Comparison of ENCODE assay signal across 8 cellular contexts in the genomic region with DNA sequence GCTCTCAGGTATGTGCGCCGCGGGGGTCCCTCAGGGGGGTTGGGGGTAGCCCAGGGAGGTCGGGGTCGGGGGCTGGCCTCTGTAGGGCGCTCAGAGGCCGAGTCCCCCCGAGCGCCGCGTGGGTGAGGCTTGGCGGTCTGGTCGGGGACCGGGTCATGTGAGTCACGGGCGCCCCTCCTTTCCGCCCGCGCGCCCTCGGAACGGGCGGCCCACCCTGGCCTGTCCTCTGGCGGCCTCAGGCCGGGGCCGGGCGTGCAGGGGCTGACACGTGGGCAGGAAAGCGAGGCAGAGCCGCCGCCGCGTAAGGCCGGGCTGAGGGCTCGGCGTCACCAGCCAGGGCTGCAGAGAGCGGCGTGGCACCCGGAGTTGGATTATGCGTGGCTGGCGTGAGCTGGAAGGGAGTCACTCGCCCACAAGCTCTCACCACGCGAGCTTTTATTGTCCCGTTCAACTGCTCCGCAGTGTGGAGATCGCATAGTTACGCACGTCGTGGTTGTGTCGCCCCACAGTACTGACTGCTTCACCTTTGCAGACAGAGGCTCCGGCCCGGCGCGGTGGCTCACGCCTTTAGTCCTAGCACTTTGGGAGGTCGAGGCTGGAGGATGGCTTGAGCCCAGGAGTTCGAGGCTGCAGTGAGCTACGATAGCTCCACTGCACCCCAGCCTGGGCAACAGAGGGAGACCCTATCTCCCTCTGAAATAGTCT. TPM values are rescaled to one million over a fixed set of nuclear protein-coding genes. Genes with fewer than 3 reads are reported as not detected.
DNase-seq lines count a peak whose midpoint lies in the region; ATAC-seq and TF ChIP-seq lines count a peak whose summit lies in the region.

No MANE protein-coding gene starts in this region.

- DNase-seq in NCI-H1436 (lab: John Stamatoyannopoulos, UW) (peak; percentile 36), NCI-H1436 treated with DMSO at 0.1 percent for 48 hours (lab: John Stamatoyannopoulos, UW) (no peak), NCI-H2171 treated with DMSO at 0.1 percent for 48 hours (lab: John Stamatoyannopoulos, UW) (peak; percentile 45), dedifferentiated amniotic fluid mesenchymal stem cell (ENCODE audit: extremely low spot score) (peak; percentile 86)
- peak; percentile 80 for DNase-seq in activated CD4-positive, alpha-beta T cell treated with anti-CD3 and anti-CD28 coated beads, Interleukin-2, amount 10 ng/mL, durations not matched to agents 7 days and 5 days
- DNase-seq in stimulated activated CD4-positive, alpha-beta T cell treated with anti-CD3 and anti-CD28 coated beads, Interleukin-4, amount 100 ng/mL, for 4 hours, result peak; percentile 67 to 75

- no peaks in the 10 kb centered on the region for H3K27me3 Mint-ChIP-seq in activated CD4-positive, alpha-beta T cell treated with anti-CD3 and anti-CD28 coated beads, Interleukin-2, amount 10 ng/mL, durations not matched to agents 7 days and 5 days

- peak; percentile 52 for ATAC-seq in HG02763 (IDR thresholded peaks at IDR 0.05; ENCODE audit: unreplicated experiment)

- under 1% methylated on average over 59 of the region's 59 CpGs for WGBS in liver

- peak overlapping the region; percentile 82 to 94 for H3K27ac ChIP-seq in liver (ENCODE audit: low read depth in 1 of 2, low read length in 2 of 2)

- H3K36me3 Mint-ChIP-seq in activated CD4-positive, alpha-beta T cell treated with anti-CD3 and anti-CD28 coated beads, Interleukin-2, amount 10 ng/mL, durations not matched to agents 7 days and 5 days (ENCODE audit: low read depth), result peaks cover 33% of the 10 kb centered on the region

- TF ChIP-seq RAD21 in liver (IDR thresholded peaks at IDR 0.05), result peak in 1 of 2 donors; percentile 33

- H3K27me3 ChIP-seq in liver (ENCODE audit: control insufficient read depth in 4 of 4, insufficient read depth in 4 of 4, low read length in 3 of 4), result no peaks in the 10 kb centered on the region

- H3K4me1 ChIP-seq in liver (ENCODE audit: control insufficient read depth in 4 of 4, insufficient read depth in 4 of 4, low read length in 3 of 4), result peaks cover 4 to 23% (median 8%) of the 10 kb centered on the region in 4 donors

- peaks cover 49% of the 10 kb centered on the region for H3K4me1 Mint-ChIP-seq in activated CD4-positive, alpha-beta T cell treated with anti-CD3 and anti-CD28 coated beads, Interleukin-2, amount 10 ng/mL, durations not matched to agents 7 days and 5 days

- H3K9ac ChIP-seq in liver (ENCODE audit: low read depth in 1 of 2, low read length in 2 of 2), result peak overlapping the region; percentile 45 to 91

- TF ChIP-seq CTCF in liver (IDR thresholded peaks at IDR 0.05; ENCODE audit: low read depth, low read length, missing input control), result no peak

- POLR2A ChIA-PET in activated CD4-positive, alpha-beta T cell treated with anti-CD3 and anti-CD28 coated beads, Interleukin-2, amount 10 ng/mL, durations not matched to agents 7 days and 5 days (lab: Charles Lee), result no interaction called here

- peak overlapping the region; percentile 86 to 95 (median 86) for H3K4me3 ChIP-seq in liver (ENCODE audit: low read depth in 1 of 3, low read length in 3 of 3)

- H3K4me3 Mint-ChIP-seq in activated CD4-positive, alpha-beta T cell treated with anti-CD3 and anti-CD28 coated beads, Interleukin-2, amount 10 ng/mL, durations not matched to agents 7 days and 5 days, result peak overlapping the region; percentile 86

- peaks cover 0 to 4% (median 3%) of the 10 kb centered on the region in 4 donors for H3K36me3 ChIP-seq in liver (ENCODE audit: control insufficient read depth in 4 of 4, insufficient read depth in 3 of 4, low read depth in 1 of 4, low read length in 3 of 4)

- no peaks in the 10 kb centered on the region for H3K9me3 ChIP-seq in liver (ENCODE audit: control insufficient read depth in 4 of 4, low read length in 3 of 4)

- CTCF ChIA-PET in activated CD4-positive, alpha-beta T cell treated with anti-CD3 and anti-CD28 coated beads, Interleukin-2, amount 10 ng/mL, durations not matched to agents 7 days and 5 days (lab: Charles Lee), result interaction anchor here (0.9 to 1.1 kb wide), 3 partner anchors 15 to 85 kb away, joined by 3 read pairs; no protein-coding TSS in a partner anchor

- H3K27ac Mint-ChIP-seq in activated CD4-positive, alpha-beta T cell treated with anti-CD3 and anti-CD28 coated beads, Interleukin-2, amount 10 ng/mL, durations not matched to agents 7 days and 5 days, result peak overlapping the region; percentile 92

- H3K9me3 Mint-ChIP-seq in activated CD4-positive, alpha-beta T cell treated with anti-CD3 and anti-CD28 coated beads, Interleukin-2, amount 10 ng/mL, durations not matched to agents 7 days and 5 days, result no peaks in the 10 kb centered on the region

TF ChIP-seq in liver, 16 proteins besides CTCF, POLR2A, EP300 and RAD21:
- peak; percentile 38 for TF ChIP-seq YY1 (IDR thresholded peaks at IDR 0.05)
- TF ChIP-seq, protein P1, sequence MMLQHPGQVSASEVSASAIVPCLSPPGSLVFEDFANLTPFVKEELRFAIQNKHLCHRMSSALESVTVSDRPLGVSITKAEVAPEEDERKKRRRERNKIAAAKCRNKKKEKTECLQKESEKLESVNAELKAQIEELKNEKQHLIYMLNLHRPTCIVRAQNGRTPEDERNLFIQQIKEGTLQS (IDR thresholded peaks at IDR 0.05), result no peak
- peak; percentile 34 for TF ChIP-seq TAF1 (conservative IDR thresholded peaks at IDR 0.05)
TF ChIP-seq in liver: peak in this region for 2.

RNA-seq across cellular contexts. Expression of a gene that starts 0.4 kb away (rescaled TPM):
- 10 to 100 TPM; 34.8 to 38.9 TPM for total RNA-seq in activated CD4-positive, alpha-beta T cell treated with anti-CD3 and anti-CD28 coated beads, Interleukin-2, amount 10 ng/mL, durations not matched to agents 7 days and 5 days
- total RNA-seq in liver, result 10 to 100 TPM; 11.7 to 39.5 TPM
- 10 to 100 TPM; 17.4 to 32.3 TPM for polyA plus RNA-seq in liver

RNA-seq across cellular contexts. Expression of a gene that starts 0.8 kb away (rescaled TPM):
- 100 to 1,000 TPM in 1 of 2 experiments, 10 to 100 TPM in 1; 99.5 to 100 TPM for total RNA-seq in activated CD4-positive, alpha-beta T cell treated with anti-CD3 and anti-CD28 coated beads, Interleukin-2, amount 10 ng/mL, durations not matched to agents 7 days and 5 days
- 100 to 1,000 TPM; 434 to 601 TPM for total RNA-seq in liver
- 100 to 1,000 TPM; 335 to 400 TPM for polyA plus RNA-seq in liver

Comparison
In these comparisons a context has a peak if more than half of its experiments do, and no peak if none do; other contexts are left out.
1. RNA of a gene that starts 0.8 kb away (total RNA-seq): 434 to 601 TPM in liver; 99.5 to 100 TPM in activated CD4-positive, alpha-beta T cell treated with anti-CD3 and anti-CD28 coated beads, Interleukin-2, amount 10 ng/mL, durations not matched to agents 7 days and 5 days; every median in the first group is over 4 times any median in the second.